In the genomic region with DNA sequence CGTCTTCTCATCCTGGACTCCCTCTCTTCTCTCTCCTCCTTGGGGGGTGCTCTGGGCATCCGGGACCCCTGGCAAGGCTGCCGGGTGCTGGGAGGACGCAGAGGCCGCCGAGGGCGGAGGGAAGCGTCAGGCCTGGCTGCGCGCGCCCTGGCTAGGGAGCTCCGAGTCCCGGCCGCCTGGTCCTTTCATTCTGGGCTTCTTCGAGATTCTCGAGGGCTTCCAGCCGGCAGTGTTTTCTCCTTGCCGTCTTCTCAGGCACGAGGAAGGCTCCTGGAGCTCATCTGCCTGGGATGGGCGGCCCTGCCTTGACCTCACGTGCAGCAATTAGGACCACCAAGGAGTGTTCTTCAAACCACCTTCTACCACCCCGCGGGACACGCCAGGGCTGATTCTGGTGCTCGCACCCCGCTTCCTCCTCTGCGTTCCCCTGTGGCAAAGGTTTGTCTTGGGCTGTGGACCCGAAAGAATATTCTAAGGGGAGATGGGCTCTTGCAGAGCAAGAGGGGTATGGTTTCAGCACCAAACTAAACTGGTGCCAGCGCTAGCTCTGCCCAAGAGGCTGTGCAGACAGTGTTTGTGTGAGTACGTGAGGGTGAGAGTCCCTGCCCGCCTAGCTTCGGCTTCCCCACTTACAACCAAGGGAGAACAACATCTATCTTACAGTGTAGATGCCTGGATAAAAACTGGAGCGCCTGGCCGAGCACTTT, we compare ENCODE assay signal across 8 cellular contexts. TPM values are rescaled to one million over a fixed set of nuclear protein-coding genes. Genes with fewer than 3 reads are reported as not detected.
A peak's percentile ranks its signal among the peaks of the same experiment; 100 is the strongest.
DNase-seq lines count a peak whose midpoint lies in the region; ATAC-seq and TF ChIP-seq lines count a peak whose summit lies in the region.

No MANE protein-coding gene starts in this region.

- no peaks in the 10 kb centered on the region for H3K36me3 ChIP-seq in BE2C

- no peaks in the 10 kb centered on the region for H3K9me3 ChIP-seq in BE2C

- TF ChIP-seq CTCF in BE2C (IDR thresholded peaks at IDR 0.05; ENCODE audit: low read depth, low read length), result no peak
- TF ChIP-seq CTCF in fibroblast of pulmonary artery (IDR thresholded peaks at IDR 0.05; ENCODE audit: low read length, missing control alignments), result no peak
- TF ChIP-seq CTCF in omental fat pad (IDR thresholded peaks at IDR 0.05), result no peak

- TF ChIP-seq POLR2A in erythroblast (IDR thresholded peaks at IDR 0.05; ENCODE audit: low read length), result no peak

- H3K27me3 ChIP-seq in BE2C, result peaks cover 28% of the 10 kb centered on the region

- peak; percentile 2 for ATAC-seq in GM21619 (IDR thresholded peaks at IDR 0.05; ENCODE audit: unreplicated experiment)
- ATAC-seq in SK-N-SH treated with all-trans-retinoic acid at 6 μM for 48 hours, result peak; percentile 67
- peak; percentile 18 for ATAC-seq in omental fat pad (ENCODE audit: low FRiP score)
- no peak for ATAC-seq in GM19397 (IDR thresholded peaks at IDR 0.05; ENCODE audit: unreplicated experiment)

- no peak for DNase-seq in BE2C
- peak; percentile 15 for DNase-seq in fibroblast of pulmonary artery (ENCODE audit: low read depth)
- no peak for DNase-seq in omental fat pad (ENCODE audit: low spot score)
- no peak for DNase-seq in HCEC 1CT
- DNase-seq in erythroblast (lab: John Stamatoyannopoulos, UW), result no peak

- no peaks in the 10 kb centered on the region for H3K4me1 ChIP-seq in BE2C

- peak overlapping the region; percentile 61 for H3K4me3 ChIP-seq in BE2C (ENCODE audit: low read depth, low read length)
- peak overlapping the region; percentile 52 for H3K4me3 ChIP-seq in fibroblast of pulmonary artery (replicated peaks; ENCODE audit: low read depth, low read length)

TF ChIP-seq in SK-N-SH treated with all-trans-retinoic acid at 6 μM for 48 hours, 23 proteins besides CTCF, POLR2A, EP300 and RAD21:
- TF ChIP-seq SNAI2 (CRISPR knock-in tag; IDR thresholded peaks at IDR 0.05), result no peak
- no peak for TF ChIP-seq PPARA (CRISPR knock-in tag; IDR thresholded peaks at IDR 0.05; ENCODE audit: borderline replicate concordance)
- TF ChIP-seq TSHZ2 (CRISPR knock-in tag; IDR thresholded peaks at IDR 0.05), result no peak
- no peak for TF ChIP-seq ZNF8 (CRISPR knock-in tag; IDR thresholded peaks at IDR 0.05)
- no peak for TF ChIP-seq ZFP30 (CRISPR knock-in tag; IDR thresholded peaks at IDR 0.05)
- TF ChIP-seq TCF4 (CRISPR knock-in tag; IDR thresholded peaks at IDR 0.05; ENCODE audit: borderline replicate concordance), result no peak
- TF ChIP-seq ARNTL (CRISPR knock-in tag; IDR thresholded peaks at IDR 0.05; ENCODE audit: borderline replicate concordance, low read depth), result no peak
- no peak for TF ChIP-seq OSR1 (CRISPR knock-in tag; IDR thresholded peaks at IDR 0.05)
- TF ChIP-seq, protein P1, sequence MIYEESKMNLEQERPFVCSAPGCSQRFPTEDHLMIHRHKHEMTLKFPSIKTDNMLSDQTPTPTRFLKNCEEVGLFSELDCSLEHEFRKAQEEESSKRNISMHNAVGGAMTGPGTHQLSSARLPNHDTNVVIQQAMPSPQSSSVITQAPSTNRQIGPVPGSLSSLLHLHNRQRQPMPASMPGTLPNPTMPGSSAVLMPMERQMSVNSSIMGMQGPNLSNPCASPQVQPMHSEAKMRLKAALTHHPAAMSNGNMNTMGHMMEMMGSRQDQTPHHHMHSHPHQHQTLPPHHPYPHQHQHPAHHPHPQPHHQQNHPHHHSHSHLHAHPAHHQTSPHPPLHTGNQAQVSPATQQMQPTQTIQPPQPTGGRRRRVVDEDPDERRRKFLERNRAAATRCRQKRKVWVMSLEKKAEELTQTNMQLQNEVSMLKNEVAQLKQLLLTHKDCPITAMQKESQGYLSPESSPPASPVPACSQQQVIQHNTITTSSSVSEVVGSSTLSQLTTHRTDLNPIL (CRISPR knock-in tag; IDR thresholded peaks at IDR 0.05; ENCODE audit: low read depth), result no peak
- no peak for TF ChIP-seq ZFP3 (CRISPR knock-in tag; IDR thresholded peaks at IDR 0.05)

RNA-seq across cellular contexts. Expression of gene PIK3CD, which starts 36.5 kb away (rescaled TPM):
- not detected for polyA plus RNA-seq in BE2C (2012; ENCODE audit: insufficient read depth, insufficient read length, low read depth)
- total RNA-seq in omental fat pad, result 10 to 100 TPM; 16.5 to 23.0 (median 18.2) TPM
